Comparison of ENCODE assay signal across 15 cellular contexts in genomic region chr6:92114797-92115196, GRCh38.
A peak's percentile ranks its signal among the peaks of the same experiment; 100 is the strongest.
DNase-seq lines count a peak whose midpoint lies in the region; ATAC-seq and TF ChIP-seq lines count a peak whose summit lies in the region.
"Had no signal": no experiment of that assay in that cellular context is flagged by ENCODE, and none has a peak within 500 bp of the region (broad histone marks: within the 10 kb centered on the region; RNA-seq: fewer than 3 reads in every experiment).

No MANE protein-coding gene starts in this region.

- peak; percentile 58 for DNase-seq in G401 (ENCODE audit: low spot score)
- DNase-seq in NAMALWA (ENCODE audit: low spot score) = peak; percentile 10
- DNase-seq in colonic mucosa = peak; percentile 23
- DNase-seq in neural progenitor cell (ENCODE audit: low spot score) = no peak
- no peak for DNase-seq in activated T-cell treated with anti-CD3 and anti-CD28 coated beads for 4 hours
- no peak for DNase-seq in GF-D8 (lab: John Stamatoyannopoulos, UW)
- no peak for DNase-seq in lower lobe of right lung
- DNase-seq: C1 segment of cervical spinal cord; HFFc6; Karpas-422; MM.1S; NCI-H2029 treated with DMSO at 0.1 percent for 48 hours; NK-92 treated with Interleukin-12 subunit alpha and Interleukin-12 subunit beta, amount 100 ng/mL, for 24 hours had no signal

- no peaks in the 10 kb centered on the region for H3K9me3 Mint-ChIP-seq in neural progenitor cell

- no peaks in the 10 kb centered on the region for H3F3A ChIP-seq in neural progenitor cell (ENCODE audit: low read depth)

- peak overlapping the region; percentile 12 for H2AFZ ChIP-seq in neural progenitor cell (replicated peaks)

- H3K4me1 ChIP-seq in colonic mucosa (no peaks in the 10 kb centered on the region), neural progenitor cell (no peaks in the 10 kb centered on the region), lower lobe of right lung (no peaks in the 10 kb centered on the region)

- H3K27me3 Mint-ChIP-seq in neural progenitor cell (ENCODE audit: insufficient read depth, low read depth) = no peaks in the 10 kb centered on the region
- H3K27me3 Mint-ChIP-seq: IgD-negative memory B cell had no signal

- H3K4me3 Mint-ChIP-seq in neural progenitor cell = no peak overlapping the region
- H3K4me3 Mint-ChIP-seq: HFFc6, IgD-negative memory B cell had no signal

- H3K9ac ChIP-seq in colonic mucosa (ENCODE audit: low read depth in 2 of 2, low read length in 2 of 2) (no peak overlapping the region), neural progenitor cell (no peak overlapping the region)

- TF ChIP-seq CTCF in colonic mucosa (IDR thresholded peaks at IDR 0.05) (no peak), neural progenitor cell (IDR thresholded peaks at IDR 0.05) (no peak), lower lobe of right lung (IDR thresholded peaks at IDR 0.05) (no peak)

- H3K9me3 ChIP-seq in colonic mucosa (no peaks in the 10 kb centered on the region), neural progenitor cell (ENCODE audit: low read depth) (no peaks in the 10 kb centered on the region), lower lobe of right lung (no peaks in the 10 kb centered on the region)

- no peak overlapping the region for H3K4me3 ChIP-seq in colonic mucosa
- no peak overlapping the region for H3K4me3 ChIP-seq in neural progenitor cell
- no peak overlapping the region for H3K4me3 ChIP-seq in lower lobe of right lung

- peaks cover 6% of the 10 kb centered on the region for H3K4me1 Mint-ChIP-seq in neural progenitor cell
- H3K4me1 Mint-ChIP-seq: IgD-negative memory B cell had no signal

- ATAC-seq in HG02938 (IDR thresholded peaks at IDR 0.05; ENCODE audit: unreplicated experiment) (no peak), lower lobe of right lung (no peak)

- H3K27ac ChIP-seq in colonic mucosa = no peak overlapping the region
- no peak overlapping the region for H3K27ac ChIP-seq in neural progenitor cell
- no peak overlapping the region for H3K27ac ChIP-seq in lower lobe of right lung

- no peaks in the 10 kb centered on the region for H3K36me3 Mint-ChIP-seq in neural progenitor cell
- H3K36me3 Mint-ChIP-seq: IgD-negative memory B cell had no signal

- no peaks in the 10 kb centered on the region for H3K79me2 ChIP-seq in neural progenitor cell (ENCODE audit: low read depth)

- intact Hi-C loops in colonic mucosa (cut with DNase I) (no loop called here), lower lobe of right lung (cut with DNase I) (no loop called here)

- in situ Hi-C loops in G401 (cut with HindIII; ENCODE audit: low sequenced_read_pairs) = no loop called here

- H3K27me3 ChIP-seq in colonic mucosa (no peaks in the 10 kb centered on the region), neural progenitor cell (no peaks in the 10 kb centered on the region), lower lobe of right lung (ENCODE audit: low read depth) (no peaks in the 10 kb centered on the region)

- no peak overlapping the region for H3K4me2 ChIP-seq in neural progenitor cell

- H3K36me3 ChIP-seq in colonic mucosa (no peaks in the 10 kb centered on the region), neural progenitor cell (no peaks in the 10 kb centered on the region), lower lobe of right lung (no peaks in the 10 kb centered on the region)

- no peaks in the 10 kb centered on the region for H4K20me1 ChIP-seq in neural progenitor cell (ENCODE audit: low read depth)

- H3K27ac Mint-ChIP-seq in neural progenitor cell = no peak overlapping the region
- H3K27ac Mint-ChIP-seq: HFFc6, IgD-negative memory B cell had no signal

Comparison
In these comparisons a context has a peak if more than half of its experiments do, and no peak if none do; other contexts are left out.
1. DNase-seq: peak in G401 (single experiment), NAMALWA (single experiment) and colonic mucosa (single experiment); none in neural progenitor cell (single experiment), activated T-cell treated with anti-CD3 and anti-CD28 coated beads for 4 hours (single experiment), GF-D8 (single experiment) and lower lobe of right lung (single experiment).